Comparison of ENCODE assay signal across 1 cellular context in the genomic region with DNA sequence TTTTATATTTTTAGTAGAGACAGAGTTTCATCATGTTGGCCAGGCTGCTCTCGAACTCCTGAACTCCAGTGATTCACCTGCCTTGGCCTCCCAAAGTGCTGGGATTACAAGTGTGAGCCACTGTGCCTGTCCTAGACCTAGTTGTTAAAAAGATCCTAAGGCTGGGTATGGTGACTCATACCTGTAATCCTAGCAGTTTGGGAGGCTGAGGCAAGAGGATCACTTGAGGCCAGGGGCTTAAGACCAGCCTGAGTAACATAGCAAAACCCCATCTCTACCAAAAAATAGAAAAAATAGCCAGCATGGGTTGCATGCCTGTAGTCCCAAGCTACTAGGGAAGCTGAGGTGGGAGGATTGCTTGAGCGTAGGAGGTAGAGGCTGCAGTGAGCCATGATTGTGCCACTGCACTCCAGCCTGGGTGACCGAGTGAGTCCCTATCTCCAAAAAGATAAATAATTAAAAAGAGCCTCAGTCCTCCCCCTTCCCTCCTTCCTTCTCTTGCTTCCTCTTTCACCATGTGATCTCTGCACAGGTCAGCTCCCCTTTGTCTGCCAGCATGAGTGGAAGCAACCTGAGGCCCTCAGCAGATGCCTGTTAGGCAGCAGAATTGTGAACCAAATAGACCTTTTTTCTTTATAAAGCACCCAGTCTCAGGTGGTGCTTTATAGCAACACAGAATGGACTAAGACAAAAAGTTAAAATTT.
TF ChIP-seq lines count a peak whose summit lies in the region.

No MANE protein-coding gene starts in this region.

TF ChIP-seq in H1, 55 proteins besides CTCF, POLR2A, EP300 and RAD21:
- TF ChIP-seq RBBP5 (IDR thresholded peaks at IDR 0.05; ENCODE audit: borderline replicate concordance, low read depth, low read length) (no peak), RFX5 (IDR thresholded peaks at IDR 0.05; ENCODE audit: borderline replicate concordance, low read depth, low read length) (no peak), SP4 (IDR thresholded peaks at IDR 0.05; ENCODE audit: low read length) (no peak), SIX5 (IDR thresholded peaks at IDR 0.05; ENCODE audit: low read depth, low read length) (no peak), KDM1A (IDR thresholded peaks at IDR 0.05; ENCODE audit: borderline replicate concordance, low read length) (no peak), TBP (IDR thresholded peaks at IDR 0.05; ENCODE audit: low read depth, low read length) (no peak), CTBP2 (IDR thresholded peaks at IDR 0.05; ENCODE audit: borderline replicate concordance, insufficient read depth, insufficient read length, low read length) (no peak), KDM4A (IDR thresholded peaks at IDR 0.05; ENCODE audit: low read depth, low read length, severe bottlenecking) (no peak), HDAC2 (IDR thresholded peaks at IDR 0.05; ENCODE audit: borderline replicate concordance in 1 of 2, low read depth in 2 of 2, low read length in 2 of 2) (no peak), BRCA1 (IDR thresholded peaks at IDR 0.05; ENCODE audit: low read depth, low read length) (no peak), POLR2AphosphoS5 (IDR thresholded peaks at IDR 0.05; ENCODE audit: low read depth, low read length) (no peak), TEAD4 (IDR thresholded peaks at IDR 0.05; ENCODE audit: low read depth, low read length) (no peak), TAF1 (IDR thresholded peaks at IDR 0.05; ENCODE audit: low read depth, low read length) (no peak), EGR1 (IDR thresholded peaks at IDR 0.05; ENCODE audit: borderline replicate concordance, low read depth, low read length) (no peak), POU5F1 (IDR thresholded peaks at IDR 0.05; ENCODE audit: low read depth, low read length) (no peak), SUZ12 (IDR thresholded peaks at IDR 0.05; ENCODE audit: low read length) (no peak), SIRT6 (IDR thresholded peaks at IDR 0.05; ENCODE audit: low read length) (no peak)
- TF ChIP-seq, protein P1, sequence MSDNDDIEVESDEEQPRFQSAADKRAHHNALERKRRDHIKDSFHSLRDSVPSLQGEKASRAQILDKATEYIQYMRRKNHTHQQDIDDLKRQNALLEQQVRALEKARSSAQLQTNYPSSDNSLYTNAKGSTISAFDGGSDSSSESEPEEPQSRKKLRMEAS (IDR thresholded peaks at IDR 0.05): no peak
